In the genomic region with DNA sequence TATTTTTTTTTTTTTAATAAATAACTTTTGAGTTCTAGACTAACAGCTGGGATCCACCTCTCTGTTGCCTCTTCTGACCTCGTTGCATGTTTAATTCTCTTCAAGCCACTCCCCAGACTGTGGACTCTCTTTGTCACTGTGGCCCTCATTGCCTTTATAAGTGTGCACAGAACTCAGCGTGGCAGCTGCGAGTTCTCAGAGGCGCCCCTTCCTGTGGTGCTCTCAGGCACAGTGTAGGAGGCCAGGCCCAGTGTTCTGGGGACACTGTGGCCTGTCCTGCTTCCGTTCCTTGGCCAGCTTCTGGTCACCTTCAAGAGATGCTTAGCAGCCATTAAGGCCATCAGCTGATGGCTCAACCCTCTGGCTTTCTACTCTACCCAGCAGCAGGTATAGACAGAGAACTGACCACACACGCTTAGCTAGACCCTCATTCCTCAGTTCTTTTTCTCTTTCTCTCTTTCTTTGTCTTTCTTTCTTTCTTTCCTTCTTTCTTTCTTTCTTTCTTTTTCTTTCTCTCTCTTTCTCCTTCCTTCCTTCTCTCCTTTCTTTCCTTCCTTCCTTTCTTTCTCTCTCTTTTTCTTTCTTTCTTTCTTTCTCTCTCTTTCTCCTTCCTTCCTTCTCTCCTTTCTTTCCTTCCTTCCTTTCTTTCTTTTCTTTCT, we compare ENCODE assay signal across 1 cellular context.
TF ChIP-seq lines count a peak whose summit lies in the region.

No MANE protein-coding gene starts in this region.

TF ChIP-seq in HepG2, 621 proteins besides CTCF, POLR2A, EP300 and RAD21:
- TF ChIP-seq SMAD3 (CRISPR knock-in tag; IDR thresholded peaks at IDR 0.05), result no peak
- TF ChIP-seq BORCS8-MEF2B (CRISPR knock-in tag; IDR thresholded peaks at IDR 0.05), result no peak
- TF ChIP-seq, protein P1, sequence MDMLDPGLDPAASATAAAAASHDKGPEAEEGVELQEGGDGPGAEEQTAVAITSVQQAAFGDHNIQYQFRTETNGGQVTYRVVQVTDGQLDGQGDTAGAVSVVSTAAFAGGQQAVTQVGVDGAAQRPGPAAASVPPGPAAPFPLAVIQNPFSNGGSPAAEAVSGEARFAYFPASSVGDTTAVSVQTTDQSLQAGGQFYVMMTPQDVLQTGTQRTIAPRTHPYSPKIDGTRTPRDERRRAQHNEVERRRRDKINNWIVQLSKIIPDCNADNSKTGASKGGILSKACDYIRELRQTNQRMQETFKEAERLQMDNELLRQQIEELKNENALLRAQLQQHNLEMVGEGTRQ (IDR thresholded peaks at IDR 0.05; ENCODE audit: low read depth, low read length), result no peak
- TF ChIP-seq, protein P1 (CRISPR knock-in tag; IDR thresholded peaks at IDR 0.05; ENCODE audit: borderline replicate concordance), result no peak
- no peak for TF ChIP-seq ZBTB49 (CRISPR knock-in tag; IDR thresholded peaks at IDR 0.05; ENCODE audit: borderline replicate concordance)
- TF ChIP-seq PAF1 (CRISPR knock-in tag; IDR thresholded peaks at IDR 0.05), result no peak
- TF ChIP-seq ZNF510 (CRISPR knock-in tag; IDR thresholded peaks at IDR 0.05; ENCODE audit: low read depth), result no peak
- no peak for TF ChIP-seq EEA1 (CRISPR knock-in tag; IDR thresholded peaks at IDR 0.05; ENCODE audit: borderline replicate concordance)
- TF ChIP-seq ZNF7 (CRISPR knock-in tag; IDR thresholded peaks at IDR 0.05), result peak; percentile 61
- TF ChIP-seq, protein P2, sequence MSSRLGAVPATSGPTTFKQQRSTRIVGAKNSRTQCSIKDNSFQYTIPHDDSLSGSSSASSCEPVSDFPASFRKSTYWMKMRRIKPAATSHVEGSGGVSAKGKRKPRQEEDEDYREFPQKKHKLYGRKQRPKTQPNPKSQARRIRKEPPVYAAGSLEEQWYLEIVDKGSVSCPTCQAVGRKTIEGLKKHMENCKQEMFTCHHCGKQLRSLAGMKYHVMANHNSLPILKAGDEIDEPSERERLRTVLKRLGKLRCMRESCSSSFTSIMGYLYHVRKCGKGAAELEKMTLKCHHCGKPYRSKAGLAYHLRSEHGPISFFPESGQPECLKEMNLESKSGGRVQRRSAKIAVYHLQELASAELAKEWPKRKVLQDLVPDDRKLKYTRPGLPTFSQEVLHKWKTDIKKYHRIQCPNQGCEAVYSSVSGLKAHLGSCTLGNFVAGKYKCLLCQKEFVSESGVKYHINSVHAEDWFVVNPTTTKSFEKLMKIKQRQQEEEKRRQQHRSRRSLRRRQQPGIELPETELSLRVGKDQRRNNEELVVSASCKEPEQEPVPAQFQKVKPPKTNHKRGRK (CRISPR knock-in tag; IDR thresholded peaks at IDR 0.05), result peak; percentile 97
- no peak for TF ChIP-seq NPAS2 (CRISPR knock-in tag; IDR thresholded peaks at IDR 0.05; ENCODE audit: borderline replicate concordance)
- no peak for TF ChIP-seq ZNF790 (CRISPR knock-in tag; IDR thresholded peaks at IDR 0.05; ENCODE audit: borderline replicate concordance)
- no peak for TF ChIP-seq ZNF788 (CRISPR knock-in tag; IDR thresholded peaks at IDR 0.05; ENCODE audit: borderline replicate concordance)
- no peak; the same call in 1 of the 2 replicates for TF ChIP-seq SAP130 (CRISPR knock-in tag; IDR thresholded peaks at IDR 0.05; ENCODE audit: low read depth)
- no peak for TF ChIP-seq ZNF629 (CRISPR knock-in tag; conservative IDR thresholded peaks at IDR 0.05)
- TF ChIP-seq, protein P3, sequence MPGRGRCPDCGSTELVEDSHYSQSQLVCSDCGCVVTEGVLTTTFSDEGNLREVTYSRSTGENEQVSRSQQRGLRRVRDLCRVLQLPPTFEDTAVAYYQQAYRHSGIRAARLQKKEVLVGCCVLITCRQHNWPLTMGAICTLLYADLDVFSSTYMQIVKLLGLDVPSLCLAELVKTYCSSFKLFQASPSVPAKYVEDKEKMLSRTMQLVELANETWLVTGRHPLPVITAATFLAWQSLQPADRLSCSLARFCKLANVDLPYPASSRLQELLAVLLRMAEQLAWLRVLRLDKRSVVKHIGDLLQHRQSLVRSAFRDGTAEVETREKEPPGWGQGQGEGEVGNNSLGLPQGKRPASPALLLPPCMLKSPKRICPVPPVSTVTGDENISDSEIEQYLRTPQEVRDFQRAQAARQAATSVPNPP (CRISPR knock-in tag; IDR thresholded peaks at IDR 0.05), result no peak
- peak; percentile 17; the same call in 1 of the 2 replicates for TF ChIP-seq TFAP4 (IDR thresholded peaks at IDR 0.05; ENCODE audit: borderline replicate concordance, low read depth)
- no peak for TF ChIP-seq ZNF567 (CRISPR knock-in tag; IDR thresholded peaks at IDR 0.05; ENCODE audit: borderline replicate concordance)
- TF ChIP-seq ISX (CRISPR knock-in tag; conservative IDR thresholded peaks at IDR 0.05), result no peak
